32 cellular contexts compared by ENCODE assay signal in the genomic region with DNA sequence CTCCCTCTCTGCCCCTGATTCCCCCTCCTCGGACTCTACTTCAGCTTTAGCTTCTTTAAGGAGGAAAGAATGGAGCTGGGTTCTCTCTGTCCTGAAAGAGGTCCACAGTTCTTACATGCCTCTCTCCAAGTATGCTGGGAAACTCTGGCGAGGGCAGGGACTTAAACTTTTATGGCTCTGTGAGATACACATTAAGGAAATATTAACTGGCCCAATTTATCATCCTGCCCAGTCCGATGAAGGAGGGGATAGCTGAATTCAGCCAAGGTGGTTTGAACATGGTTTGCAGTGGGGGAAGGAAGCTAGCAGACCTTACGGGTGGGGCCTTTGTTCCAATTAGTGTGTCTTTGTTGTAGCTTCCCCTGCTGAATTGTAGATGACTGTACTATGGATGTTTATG.
"Had no signal": no experiment of that assay in that cellular context is flagged by ENCODE, and none has a peak within 500 bp of the region (broad histone marks: within the 10 kb centered on the region; RNA-seq: fewer than 3 reads in every experiment).

No MANE protein-coding gene starts in this region.

- H3K36me3 ChIP-seq: cardiac muscle cell, WERI-Rb-1 had no signal

- H3K4me2 ChIP-seq: KMS-11 had no signal

- DNase-seq: activated CD4-positive, alpha-beta memory T cell treated with anti-CD3 and anti-CD28 coated beads, Interleukin-2, amount 10 ng/mL, durations not matched to agents 7 days and 5 days; activated CD4-positive, alpha-beta T cell treated with anti-CD3 and anti-CD28 coated beads for 1 hour; activated CD4-positive, alpha-beta T cell treated with anti-CD3 and anti-CD28 coated beads for 48 hours; activated CD4-positive, CD25-positive, alpha-beta regulatory T cell; activated CD8-positive, alpha-beta memory T cell treated with anti-CD3 and anti-CD28 coated beads for 24 hours; activated CD8-positive, alpha-beta memory T cell treated with anti-CD3 and anti-CD28 coated beads, Interleukin-2, amount 10 ng/mL, durations not matched to agents 7 days and 5 days; activated CD8-positive, alpha-beta memory T cell treated with anti-CD3 and anti-CD28 coated beads, Interleukin-2, amount 50 U/mL, for 48 hours; activated effector memory CD4-positive, alpha-beta T cell treated with anti-CD3 and anti-CD28 coated beads, Interleukin-2, amount 50 U/mL, for 16 hours; activated naive CD4-positive, alpha-beta T cell; activated naive CD4-positive, alpha-beta T cell treated with anti-CD3 and anti-CD28 coated beads, Interleukin-2, amount 50 U/mL, for 16 hours; activated naive CD8-positive, alpha-beta T cell treated with anti-CD3 and anti-CD28 coated beads for 36 hours; activated T-cell treated with anti-CD3 and anti-CD28 coated beads, Interleukin-2, amount 50 U/mL, for 72 hours; amniotic stem cell; aorta; MM.1S; MV-4-11; NCI-H1092 treated with DMSO at 0.1 percent for 48 hours; NCI-H1417; NCI-H146; NCI-H187; NCI-H2029 treated with DMSO at 0.1 percent for 48 hours; NCI-H2171 treated with DMSO at 0.1 percent for 48 hours; NCI-H345; NCI-H524 treated with DMSO at 0.1 percent for 48 hours; Right ventricle myocardium superior; SW 1271; T-helper 1 cell; T1000; WERI-Rb-1 had no signal

- H3K27me3 ChIP-seq: cardiac muscle cell had no signal

- H3K9ac ChIP-seq: KMS-11 had no signal

- H3K27ac ChIP-seq: cardiac muscle cell, KMS-11, WERI-Rb-1 had no signal

- ATAC-seq: activated CD8-positive, alpha-beta memory T cell treated with anti-CD3 and anti-CD28 coated beads, Interleukin-2, amount 10 ng/mL, durations not matched to agents 7 days and 5 days; activated T-cell treated with anti-CD3 and anti-CD28 coated beads, Interleukin-2, amount 50 U/mL, for 72 hours; activated T-helper 17 cell treated with anti-CD3 and anti-CD28 coated beads, Interleukin-2, amount 50 U/mL, for 72 hours had no signal

- H3K4me3 ChIP-seq: cardiac muscle cell had no signal
